ENCODE assay signal across 12 cellular contexts in genomic region chr16:3999479-3999868, GRCh38.
DNase-seq lines count a peak whose midpoint lies in the region; ATAC-seq and TF ChIP-seq lines count a peak whose summit lies in the region.
"Had no signal": no experiment of that assay in that cellular context is flagged by ENCODE, and none has a peak within 500 bp of the region (broad histone marks: within the 10 kb centered on the region; RNA-seq: fewer than 3 reads in every experiment).

No MANE protein-coding gene starts in this region.

- H3K27me3 ChIP-seq in left lung (no peaks in the 10 kb centered on the region), testis (no peaks in the 10 kb centered on the region)

- intact Hi-C loops in left lung (cut with DNase I), result no loop called here
- intact Hi-C loops in testis (cut with DNase I; ENCODE audit: low total_unique reads), result no loop called here

- H3K9me3 ChIP-seq in left lung, result no peaks in the 10 kb centered on the region
- no peaks in the 10 kb centered on the region for H3K9me3 ChIP-seq in testis

- TF ChIP-seq CTCF in left lung (IDR thresholded peaks at IDR 0.05) (no peak), testis (IDR thresholded peaks at IDR 0.05) (no peak)

- no peak overlapping the region for H3K4me3 ChIP-seq in left lung
- H3K4me3 ChIP-seq in testis, result no peak overlapping the region

- WGBS in testis, 2 donors, result 40 to 48% methylated on average over 8 of the region's 8 CpGs

- peaks cover 3% of the 10 kb centered on the region in 2 donors for H3K4me1 ChIP-seq in left lung
- H3K4me1 ChIP-seq in testis, result peaks cover 18% of the 10 kb centered on the region

- ATAC-seq in left lung, result peak; percentile 62

- H3K36me3 ChIP-seq in left lung, result no peaks in the 10 kb centered on the region
- H3K36me3 ChIP-seq in testis (ENCODE audit: low read depth, missing control alignments), result no peaks in the 10 kb centered on the region

- peak overlapping the region; percentile 41 to 69 for H3K27ac ChIP-seq in left lung
- H3K27ac ChIP-seq in testis, result peak overlapping the region; percentile 0 to 34
- H3K27ac ChIP-seq: 22Rv1 had no signal

- no peak for TF ChIP-seq POLR2A in testis (IDR thresholded peaks at IDR 0.05)

- DNase-seq in DMS 273 (lab: John Stamatoyannopoulos, UW; ENCODE audit: unreplicated experiment), result peak; percentile 87
- no peak for DNase-seq in DMS 273 treated with DMSO at 0.1 percent for 48 hours (lab: John Stamatoyannopoulos, UW)
- DNase-seq in cerebellar cortex (ENCODE audit: low spot score), result peak; percentile 34
- peak in 1 of 2 donors; percentile 56 for DNase-seq in left lung
- DNase-seq in testis, result peak; percentile 85
- DNase-seq in COR-L47 (lab: John Stamatoyannopoulos, UW), result no peak
- no peak for DNase-seq in NCI-H146 (lab: John Stamatoyannopoulos, UW)
- DNase-seq in NCI-H2081 treated with DMSO at 0.1 percent for 48 hours (lab: John Stamatoyannopoulos, UW), result no peak
- DNase-seq: activated CD4-positive, CD25-positive, alpha-beta regulatory T cell; effector memory CD4-positive, alpha-beta T cell; NCI-H2227 treated with DMSO at 0.1 percent for 48 hours had no signal

Comparison
In these comparisons a context has a peak if more than half of its experiments do, and no peak if none do; other contexts are left out.
1. DNase-seq: peak in DMS 273 (single experiment), cerebellar cortex (single experiment) and testis (single experiment); none in DMS 273 treated with DMSO at 0.1 percent for 48 hours (single experiment), COR-L47 (single experiment), NCI-H146 (single experiment) and NCI-H2081 treated with DMSO at 0.1 percent for 48 hours (single experiment).